1 cellular context compared by ENCODE assay signal in genomic region chr3:122988507-122988906, GRCh38.
TF ChIP-seq lines count a peak whose summit lies in the region.

No MANE protein-coding gene starts in this region.

TF ChIP-seq in H1, 55 proteins besides CTCF, POLR2A, EP300 and RAD21:
- TF ChIP-seq ZNF274 (IDR thresholded peaks at IDR 0.05; ENCODE audit: borderline replicate concordance, extremely low read depth, low read length), result no peak
